In the genomic region with DNA sequence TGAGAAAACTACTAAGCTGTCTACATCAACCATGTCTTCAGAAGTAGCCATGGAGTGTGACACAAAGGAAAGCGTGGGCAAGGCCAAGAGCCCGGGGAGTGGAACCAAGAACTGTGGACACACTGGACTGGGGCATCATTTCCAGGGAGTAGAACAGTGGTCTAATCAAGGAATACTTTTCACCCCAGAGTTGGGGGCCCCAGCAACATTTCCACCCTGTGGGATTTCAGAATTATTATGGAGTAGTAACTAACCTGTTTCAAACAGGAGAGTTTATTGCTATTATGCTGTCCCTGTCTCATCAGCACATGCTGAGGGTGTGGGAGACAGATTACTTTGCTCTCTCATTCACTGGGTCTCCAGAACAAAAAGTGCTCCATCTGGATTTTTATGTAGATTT, we compare ENCODE assay signal across 9 cellular contexts. TPM values are rescaled to one million over a fixed set of nuclear protein-coding genes. Genes with fewer than 3 reads are reported as not detected.
"Had no signal": no experiment of that assay in that cellular context is flagged by ENCODE, and none has a peak within 500 bp of the region (broad histone marks: within the 10 kb centered on the region; RNA-seq: fewer than 3 reads in every experiment).

No MANE protein-coding gene starts in this region.

- DNase-seq: GM23248, GOT3, H7, H9, HCEC 1CT, HFFc6 had no signal

- H3K36me3 ChIP-seq: HAP-1 had no signal

- H3K9me3 ChIP-seq: HAP-1 had no signal

- H3K9me3 Mint-ChIP-seq: HFFc6 had no signal

- ATAC-seq: GM23338, HCT116 had no signal

- H3K4me1 ChIP-seq: HAP-1 had no signal

- H3K27ac ChIP-seq: GM23248 had no signal

- H3K27ac Mint-ChIP-seq: GM23338, HFFc6 had no signal

- H3K4me3 ChIP-seq: GM23248, GM23338, HAP-1 had no signal

- H3K9ac ChIP-seq: GM23248 had no signal

- H3K4me3 Mint-ChIP-seq: GM23338, H9, HFFc6 had no signal

RNA-seq across cellular contexts. Expression of a gene that starts 58.0 kb away (rescaled TPM):
- total RNA-seq: GM23248, HFFc6 had no signal
- polyA plus RNA-seq: GM23248 had no signal
